Comparison of ENCODE assay signal across 8 cellular contexts in the genomic region with DNA sequence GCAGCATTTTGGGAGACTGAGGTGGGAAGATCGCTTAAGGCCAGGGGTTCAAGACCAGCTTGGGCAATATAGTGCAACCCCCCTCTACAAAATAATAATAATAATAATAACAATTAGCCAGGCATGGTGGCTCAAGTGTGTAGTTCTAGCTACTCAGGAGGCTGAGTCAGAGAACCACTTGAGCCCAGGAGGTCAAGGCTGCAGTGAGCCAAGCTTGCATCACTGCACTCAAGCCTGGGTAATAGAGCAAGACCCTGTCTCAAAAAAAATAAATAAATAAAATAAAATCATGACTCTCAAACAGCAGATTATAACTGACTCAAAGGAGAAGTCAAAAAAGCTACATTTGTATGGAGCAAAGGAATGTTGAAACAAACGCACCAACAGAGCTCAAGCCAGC. TPM values are rescaled to one million over a fixed set of nuclear protein-coding genes. Genes with fewer than 3 reads are reported as not detected.
"Had no signal": no experiment of that assay in that cellular context is flagged by ENCODE, and none has a peak within 500 bp of the region (broad histone marks: within the 10 kb centered on the region; RNA-seq: fewer than 3 reads in every experiment).

No MANE protein-coding gene starts in this region.

RNA-seq across cellular contexts. Expression of a gene that starts 31.8 kb away (rescaled TPM):
- total RNA-seq: left lobe of liver, left lung, lower leg skin, lower lobe of right lung, lung, mammary epithelial cell, mesenteric fat pad, myocyte had no signal
